22 cellular contexts compared by ENCODE assay signal in the genomic region with DNA sequence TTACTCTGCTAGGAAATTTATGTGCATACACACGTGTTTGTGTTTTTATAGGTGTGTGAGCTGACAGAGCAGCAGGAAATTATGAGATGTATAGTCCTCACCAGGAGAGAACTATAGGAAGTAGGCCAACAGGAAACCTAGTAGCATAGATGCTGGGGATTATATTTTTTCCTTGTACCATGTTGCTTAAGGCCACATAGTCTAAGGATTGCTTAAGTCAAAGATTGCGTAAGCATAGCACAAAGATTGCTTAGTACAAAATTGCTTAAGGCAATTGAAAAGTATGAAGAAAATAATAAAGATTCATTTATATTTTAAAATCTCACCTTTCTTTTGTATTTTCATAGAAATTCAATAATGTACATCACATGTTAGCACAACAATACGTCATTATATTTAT. TPM values are rescaled to one million over a fixed set of nuclear protein-coding genes. Genes with fewer than 3 reads are reported as not detected.
A peak's percentile ranks its signal among the peaks of the same experiment; 100 is the strongest.
DNase-seq lines count a peak whose midpoint lies in the region; ATAC-seq, FAIRE-seq and TF ChIP-seq lines count a peak whose summit lies in the region.
"Had no signal": no experiment of that assay in that cellular context is flagged by ENCODE, and none has a peak within 500 bp of the region (broad histone marks: within the 10 kb centered on the region; RNA-seq: fewer than 3 reads in every experiment).

No MANE protein-coding gene starts in this region.

- H3K4me3 Mint-ChIP-seq in naive thymus-derived CD8-positive, alpha-beta T cell, result no peak overlapping the region
- H3K4me3 Mint-ChIP-seq: activated naive CD4-positive, alpha-beta T cell treated with anti-CD3 and anti-CD28 coated beads, Interleukin-2, amount 50 U/mL, for 24 hours; CD14-positive monocyte; stimulated activated naive CD8-positive, alpha-beta T cell treated with anti-CD3 and anti-CD28 coated beads, Interleukin-15, Interleukin-2, amounts not matched to agents 100 ng/mL and 50 ng/mL, for 24 hours; T-helper 17 cell had no signal

- H3K36me3 Mint-ChIP-seq in naive thymus-derived CD8-positive, alpha-beta T cell, result no peaks in the 10 kb centered on the region
- H3K36me3 Mint-ChIP-seq: activated naive CD4-positive, alpha-beta T cell treated with anti-CD3 and anti-CD28 coated beads, Interleukin-2, amount 50 U/mL, for 24 hours; CD14-positive monocyte had no signal

- DNase-seq in EL, result peak; percentile 34
- DNase-seq in NB4 (ENCODE audit: low read depth), result peak; percentile 74
- peak; percentile 70 for DNase-seq in bronchial epithelial cell (ENCODE audit: low read depth)
- DNase-seq in naive thymus-derived CD8-positive, alpha-beta T cell, result no peak
- DNase-seq in transverse colon, result no peak
- DNase-seq in SHP77 (lab: John Stamatoyannopoulos, UW), result no peak
- DNase-seq: activated CD4-positive, CD25-positive, alpha-beta regulatory T cell treated with anti-CD3 and anti-CD28 coated beads, Interleukin-2, amount 50 U/mL, for 72 hours; activated CD8-positive, alpha-beta memory T cell treated with anti-CD3 and anti-CD28 coated beads, Interleukin-2, amount 50 U/mL, for 48 hours; caudate nucleus; KBM-7; left ventricle myocardium inferior; NCI-H510A treated with DMSO at 0.1 percent for 48 hours; Peyer's patch; stimulated activated CD4-positive, alpha-beta T cell treated with anti-CD3 and anti-CD28 coated beads, Interleukin-12 subunit alpha, Interleukin-12 subunit beta, amount 100 ng/mL, for 4 hours; T-helper 17 cell had no signal

- H3K4me3 ChIP-seq in NB4 (ENCODE audit: low read depth, low read length), result no peak overlapping the region
- no peak overlapping the region for H3K4me3 ChIP-seq in bronchial epithelial cell (ENCODE audit: low read depth, low read length)
- no peak overlapping the region for H3K4me3 ChIP-seq in gastroesophageal sphincter
- H3K4me3 ChIP-seq in transverse colon, result no peak overlapping the region
- H3K4me3 ChIP-seq: GM12878, left ventricle myocardium inferior, Peyer's patch had no signal

- no peaks in the 10 kb centered on the region for H3K4me1 Mint-ChIP-seq in naive thymus-derived CD8-positive, alpha-beta T cell
- H3K4me1 Mint-ChIP-seq: activated naive CD4-positive, alpha-beta T cell treated with anti-CD3 and anti-CD28 coated beads, Interleukin-2, amount 50 U/mL, for 24 hours; T-helper 17 cell had no signal

- no peaks in the 10 kb centered on the region for H3K36me3 ChIP-seq in bronchial epithelial cell (ENCODE audit: control insufficient read depth, insufficient read depth, low read length)
- H3K36me3 ChIP-seq in gastroesophageal sphincter, result no peaks in the 10 kb centered on the region
- H3K36me3 ChIP-seq in transverse colon, result no peaks in the 10 kb centered on the region
- H3K36me3 ChIP-seq: left ventricle myocardium inferior, Peyer's patch had no signal

- H3K27me3 ChIP-seq in bronchial epithelial cell (ENCODE audit: control insufficient read depth, insufficient read depth, low read length), result no peaks in the 10 kb centered on the region
- no peaks in the 10 kb centered on the region for H3K27me3 ChIP-seq in gastroesophageal sphincter
- no peaks in the 10 kb centered on the region for H3K27me3 ChIP-seq in transverse colon
- H3K27me3 ChIP-seq: Peyer's patch had no signal

- peaks cover 0 to 4% (median 0%) of the 10 kb centered on the region in 3 donors for H3K9me3 ChIP-seq in gastroesophageal sphincter
- H3K9me3 ChIP-seq in transverse colon, result no peaks in the 10 kb centered on the region
- H3K9me3 ChIP-seq: left ventricle myocardium inferior, Peyer's patch had no signal

- no peaks in the 10 kb centered on the region for H3K4me1 ChIP-seq in gastroesophageal sphincter
- H3K4me1 ChIP-seq in transverse colon, result no peaks in the 10 kb centered on the region
- H3K4me1 ChIP-seq: left ventricle myocardium inferior, parathyroid adenoma, Peyer's patch had no signal

- no peak for FAIRE-seq in bronchial epithelial cell (lab: Jason Lieb, UNC)
- FAIRE-seq: GM12878 had no signal

- H3K27ac ChIP-seq in gastroesophageal sphincter (no peak overlapping the region), transverse colon (no peak overlapping the region)
- H3K27ac ChIP-seq: left ventricle myocardium inferior, parathyroid adenoma, Peyer's patch had no signal

- POLR2A ChIA-PET in naive thymus-derived CD8-positive, alpha-beta T cell (lab: Charles Lee), result no interaction called here

- no peak for TF ChIP-seq EP300 in gastroesophageal sphincter (IDR thresholded peaks at IDR 0.05)
- TF ChIP-seq EP300 in transverse colon (IDR thresholded peaks at IDR 0.05; ENCODE audit: low read depth), result no peak

- 73 to 75% methylated on average over 3 of the region's 3 CpGs for WGBS in gastroesophageal sphincter (ENCODE audit: low coverage in 1 of 2), 2 donors
- WGBS in transverse colon (ENCODE audit: low coverage in 1 of 2), 2 donors, result 57 to 59% methylated on average over 3 of the region's 3 CpGs

- no peak for TF ChIP-seq POLR2A in NB4 (IDR thresholded peaks at IDR 0.05; ENCODE audit: extremely low read depth, insufficient read length)
- no peak for TF ChIP-seq POLR2A in gastroesophageal sphincter (IDR thresholded peaks at IDR 0.05)
- no peak for TF ChIP-seq POLR2A in transverse colon (IDR thresholded peaks at IDR 0.05)

- no peak overlapping the region for H3K27ac Mint-ChIP-seq in naive thymus-derived CD8-positive, alpha-beta T cell
- H3K27ac Mint-ChIP-seq: activated naive CD4-positive, alpha-beta T cell treated with anti-CD3 and anti-CD28 coated beads, Interleukin-2, amount 50 U/mL, for 24 hours; stimulated activated naive CD8-positive, alpha-beta T cell treated with anti-CD3 and anti-CD28 coated beads, Interleukin-15, Interleukin-2, amounts not matched to agents 100 ng/mL and 50 ng/mL, for 24 hours; T-helper 17 cell had no signal

- intact Hi-C loops in transverse colon (cut with DNase I; ENCODE audit: low total_unique reads), result no loop called here

- peaks cover 0 to 3% (median 0%) of the 10 kb centered on the region in 9 donors for H3K9me3 Mint-ChIP-seq in naive thymus-derived CD8-positive, alpha-beta T cell
- H3K9me3 Mint-ChIP-seq: activated naive CD4-positive, alpha-beta T cell treated with anti-CD3 and anti-CD28 coated beads, Interleukin-2, amount 50 U/mL, for 24 hours; stimulated activated naive CD8-positive, alpha-beta T cell treated with anti-CD3 and anti-CD28 coated beads, Interleukin-15, Interleukin-2, amounts not matched to agents 100 ng/mL and 50 ng/mL, for 24 hours had no signal

- in situ Hi-C loops in transverse colon (cut with MboI; ENCODE audit: low pct_ligation_motif_present in 1 of 4, low pct_unique_long_range_greater_than_20kb in 1 of 4, low sequenced_read_pairs in 3 of 4), result no loop called here

- peaks cover 0 to 1% (median 0%) of the 10 kb centered on the region in 5 donors for H3K27me3 Mint-ChIP-seq in naive thymus-derived CD8-positive, alpha-beta T cell
- H3K27me3 Mint-ChIP-seq: activated naive CD4-positive, alpha-beta T cell treated with anti-CD3 and anti-CD28 coated beads, Interleukin-2, amount 50 U/mL, for 24 hours; stimulated activated naive CD8-positive, alpha-beta T cell treated with anti-CD3 and anti-CD28 coated beads, Interleukin-15, Interleukin-2, amounts not matched to agents 100 ng/mL and 50 ng/mL, for 24 hours; T-helper 17 cell had no signal

- TF ChIP-seq CTCF in NB4 (IDR thresholded peaks at IDR 0.05; ENCODE audit: low read depth, low read length) (no peak), bronchial epithelial cell (IDR thresholded peaks at IDR 0.05; ENCODE audit: insufficient read depth, low read length, severe bottlenecking) (no peak), gastroesophageal sphincter (IDR thresholded peaks at IDR 0.05) (no peak), transverse colon (IDR thresholded peaks at IDR 0.05) (no peak)

- ATAC-seq in gastroesophageal sphincter (peak; percentile 55), GM19452 (IDR thresholded peaks at IDR 0.05; ENCODE audit: unreplicated experiment) (no peak)
- no peak for ATAC-seq in naive thymus-derived CD8-positive, alpha-beta T cell
- ATAC-seq: GM12878, T-helper 17 cell had no signal

RNA-seq across cellular contexts. Expression of a gene that starts 18.7 kb away (rescaled TPM):
- 1.6 and 2.2 TPM in 2 replicates for total RNA-seq in bronchial epithelial cell
- 10 to 100 TPM in 1 of 4 donors, 1 to 10 TPM in 3; 3.8 to 15.1 (median 4.9) TPM for total RNA-seq in gastroesophageal sphincter
- total RNA-seq in naive thymus-derived CD8-positive, alpha-beta T cell, result 1 to 10 TPM; 7.7 to 9.2 TPM
- polyA plus RNA-seq in naive thymus-derived CD8-positive, alpha-beta T cell, result 1 to 10 TPM; 6.1 to 8.3 (median 8.1) TPM
- total RNA-seq in transverse colon, result 1 to 10 TPM; 1.5 to 6.0 (median 4.6) TPM

Comparison
In these comparisons a context has a peak if more than half of its experiments do, and no peak if none do; other contexts are left out.
1. DNase-seq: peak in EL (single experiment), NB4 (single experiment) and bronchial epithelial cell (single experiment); none in naive thymus-derived CD8-positive, alpha-beta T cell (0 of 10), transverse colon (single experiment) and SHP77 (0 of 2).